8 cellular contexts compared by ENCODE assay signal in genomic region chr2:20291106-20291564, GRCh38. TPM values are rescaled to one million over a fixed set of nuclear protein-coding genes. Genes with fewer than 3 reads are reported as not detected.
A peak's percentile ranks its signal among the peaks of the same experiment; 100 is the strongest.
DNase-seq lines count a peak whose midpoint lies in the region; ATAC-seq and TF ChIP-seq lines count a peak whose summit lies in the region.

No MANE protein-coding gene starts in this region.

- DNase-seq in AG20443 (ENCODE audit: low spot score) (peak; percentile 91), HL-60 (ENCODE audit: low read depth in 1 of 2, low spot score in 1 of 2) (peak; percentile 26 to 50), Panc1 (ENCODE audit: low read depth, low spot score) (peak; percentile 72), kidney glomerular epithelial cell (lab: John Stamatoyannopoulos, UW) (peak; percentile 80), tibial artery (no peak), uterus (no peak)
- no peak for DNase-seq in central memory CD8-positive, alpha-beta T cell (ENCODE audit: low spot score in 2 of 2)

- no peaks in the 10 kb centered on the region for H3K9me3 ChIP-seq in Panc1 (ENCODE audit: control insufficient read depth, insufficient read depth, low read depth, low read length)
- no peaks in the 10 kb centered on the region for H3K9me3 ChIP-seq in tibial artery
- H3K9me3 ChIP-seq in uterus, result no peaks in the 10 kb centered on the region

- no peaks in the 10 kb centered on the region for H3K9me3 Mint-ChIP-seq in central memory CD8-positive, alpha-beta T cell

- CTCF ChIA-PET in Panc1 (lab: Charles Lee), result interaction anchor here (0.7 to 1.1 kb wide), 4 partner anchors 8 to 518 kb away, joined by 3 read pairs; no protein-coding TSS in a partner anchor

- in situ Hi-C loops in Panc1 (cut with HindIII; ENCODE audit: low pct_unique_long_range_greater_than_20kb, low sequenced_read_pairs), result no loop called here

- intact Hi-C loops in Panc1 (cut with micrococcal nuclease; ENCODE audit: unreplicated experiment) (no loop called here), tibial artery (cut with DNase I; ENCODE audit: low total_unique reads) (loop anchor here (10.0 kb wide), 1 partner anchor 54 kb away; no protein-coding TSS in a partner anchor), uterus (cut with DNase I; ENCODE audit: low total_unique reads) (no loop called here)

- TF ChIP-seq CTCF in GM12872 (IDR thresholded peaks at IDR 0.05; ENCODE audit: insufficient read depth, low read depth, low read length), result peak; percentile 50; the same call in 2 of the 3 replicates
- TF ChIP-seq CTCF in HL-60 (IDR thresholded peaks at IDR 0.05; ENCODE audit: insufficient read depth, low read length), result peak; percentile 36
- peak; percentile 85 for TF ChIP-seq CTCF in Panc1 (IDR thresholded peaks at IDR 0.05)
- peak; percentile 30 to 47 for TF ChIP-seq CTCF in tibial artery (IDR thresholded peaks at IDR 0.05)
- TF ChIP-seq CTCF in uterus (IDR thresholded peaks at IDR 0.05), result peak in 2 of 4 experiments; percentile 30 to 46

- H3K27ac Mint-ChIP-seq in central memory CD8-positive, alpha-beta T cell (ENCODE audit: low read depth), result peak overlapping the region; percentile 21

- H3K27me3 ChIP-seq in HL-60 (ENCODE audit: insufficient read depth, poor library complexity, severe bottlenecking) (no peaks in the 10 kb centered on the region), Panc1 (ENCODE audit: control insufficient read depth, insufficient read depth, low read length) (no peaks in the 10 kb centered on the region), tibial artery (no peaks in the 10 kb centered on the region), uterus (no peaks in the 10 kb centered on the region)

- no peak overlapping the region for H3K4me3 ChIP-seq in HL-60 (replicated peaks; ENCODE audit: insufficient read depth, low read length)
- H3K4me3 ChIP-seq in Panc1 (ENCODE audit: low read depth in 2 of 2, low read length in 2 of 2), result no peak overlapping the region
- no peak overlapping the region for H3K4me3 ChIP-seq in tibial artery
- no peak overlapping the region for H3K4me3 ChIP-seq in uterus

- POLR2A ChIA-PET in Panc1 (lab: Charles Lee), result no interaction called here

- no TSS peak for BruUV-seq in Panc1 (replicated peaks; lab: Mats Ljungman, UMichigan)

- H3K4me3 Mint-ChIP-seq in central memory CD8-positive, alpha-beta T cell, result no peak overlapping the region

- no peak for TF ChIP-seq POLR2A in uterus (IDR thresholded peaks at IDR 0.05)

- no peak overlapping the region for H3K27ac ChIP-seq in HL-60 (replicated peaks)
- H3K27ac ChIP-seq in Panc1 (ENCODE audit: low read length), result no peak overlapping the region
- H3K27ac ChIP-seq in tibial artery, result no peak overlapping the region
- H3K27ac ChIP-seq in uterus, result no peak overlapping the region

- H3K4me1 Mint-ChIP-seq in central memory CD8-positive, alpha-beta T cell, result peaks cover 6% of the 10 kb centered on the region

- H3K4me1 ChIP-seq in Panc1 (ENCODE audit: control insufficient read depth, insufficient read depth, low read length) (peaks cover 4% of the 10 kb centered on the region; the same call in 1 of the 2 replicates), tibial artery (no peaks in the 10 kb centered on the region), uterus (no peaks in the 10 kb centered on the region)

- H3K36me3 ChIP-seq in Panc1 (ENCODE audit: control insufficient read depth, insufficient read depth, low read length) (peaks cover 35% of the 10 kb centered on the region), tibial artery (peaks cover 9 to 50% (median 39%) of the 10 kb centered on the region in 3 donors), uterus (no peaks in the 10 kb centered on the region)

- H3K27me3 Mint-ChIP-seq in central memory CD8-positive, alpha-beta T cell, result no peaks in the 10 kb centered on the region

- peaks cover 36% of the 10 kb centered on the region for H3K36me3 Mint-ChIP-seq in central memory CD8-positive, alpha-beta T cell (ENCODE audit: insufficient read depth)

- peak; percentile 99 for ATAC-seq in Panc1
- ATAC-seq in central memory CD8-positive, alpha-beta T cell (replicated peaks; ENCODE audit: extremely low read depth, poor library complexity, severe bottlenecking), result no peak

RNA-seq across cellular contexts. Expression of gene PUM2, which starts 59.5 kb away (rescaled TPM):
- 85.6 TPM for total RNA-seq in Panc1 (2021; ENCODE audit: unreplicated experiment)
- 30.1 TPM for polyA plus RNA-seq in Panc1 (2012; ENCODE audit: insufficient read length)
- total RNA-seq in uterus, result 100 to 1,000 TPM in 2 of 4 donors, 10 to 100 TPM in 2; 51.0 to 138 (median 103) TPM

Comparison
In these comparisons a context has a peak if more than half of its experiments do, and no peak if none do; other contexts are left out.
1. DNase-seq: peak in AG20443 (single experiment), HL-60 (2 of 2), Panc1 (single experiment) and kidney glomerular epithelial cell (single experiment); none in central memory CD8-positive, alpha-beta T cell (0 of 2), tibial artery (0 of 2) and uterus (0 of 2).